ENCODE assay signal across 9 cellular contexts in genomic region chrX:129932792-129933321, GRCh38. TPM values are rescaled to one million over a fixed set of nuclear protein-coding genes. Genes with fewer than 3 reads are reported as not detected.
DNase-seq lines count a peak whose midpoint lies in the region; ATAC-seq, FAIRE-seq and TF ChIP-seq lines count a peak whose summit lies in the region.
"Had no signal": no experiment of that assay in that cellular context is flagged by ENCODE, and none has a peak within 500 bp of the region (broad histone marks: within the 10 kb centered on the region; RNA-seq: fewer than 3 reads in every experiment).

No MANE protein-coding gene starts in this region.

- H3K9me3 ChIP-seq in K562 (replicated peaks; ENCODE audit: control insufficient read depth, insufficient read depth, low read depth, low read length) (no peaks in the 10 kb centered on the region), HepG2 (ENCODE audit: low read length) (no peaks in the 10 kb centered on the region), thymus (ENCODE audit: control insufficient read depth) (no peaks in the 10 kb centered on the region)

- H3K9ac ChIP-seq in K562 (ENCODE audit: insufficient read depth in 1 of 2, low read depth in 2 of 2, low read length in 2 of 2) (peak overlapping the region; percentile 53 to 91), HepG2 (ENCODE audit: insufficient read depth, low read depth, low read length) (no peak overlapping the region)

- H3K4me2 ChIP-seq in K562 (ENCODE audit: insufficient read depth, low read length), result peak overlapping the region; percentile 63
- peak overlapping the region; percentile 57 for H3K4me2 ChIP-seq in HepG2 (ENCODE audit: low read depth, low read length)

- POLR2A ChIA-PET in K562 (lab: Yijun Ruan, JAX) (no interaction called here), HepG2 (lab: Yijun Ruan, JAX) (no interaction called here)

- H3K4me3 ChIP-seq in K562 (peak overlapping the region; percentile 49), HepG2 (replicated peaks in 1 of 3; ENCODE audit: insufficient read depth in 1 of 3, low read depth in 2 of 3, low read length in 3 of 3) (peak overlapping the region in 2 of 3 experiments; percentile 4 to 55; a peak in 3 of 6 replicates), thymus (ENCODE audit: low read length) (peak overlapping the region; percentile 65)

- intact Hi-C loops in K562 (cut with micrococcal nuclease), result loop anchor here (1.0 to 2.0 kb wide), 2 partner anchors 28 to 50 kb away; partner anchors contain the start of gene BCORL1
- intact Hi-C loops in HepG2 (cut with micrococcal nuclease; ENCODE audit: unreplicated experiment), result loop anchor here (1.0 to 5.0 kb wide), 2 partner anchors 49 to 95 kb away; partner anchors contain the start of gene BCORL1

- TF ChIP-seq RAD21 in K562 (CRISPR knock-in tag; conservative IDR thresholded peaks at IDR 0.05 in 1 of 2, IDR thresholded peaks at IDR 0.05 in 1 of 2) (0 out of 4 replicates have a peak, but pooled peaks of 1 of the 2 experiments have one; percentile 10), HepG2 (CRISPR knock-in tag; IDR thresholded peaks at IDR 0.05) (no peak)

- H3K27ac ChIP-seq in K562 (ENCODE audit: extremely low read depth, low read depth, low read length) (peak overlapping the region; percentile 78), HepG2 (ENCODE audit: extremely low read length, insufficient read depth, low read length) (no peak overlapping the region), thymus (ENCODE audit: low read depth) (no peak overlapping the region)

- FAIRE-seq in K562 (lab: Jason Lieb, UNC) (peak; percentile 37), HepG2 (lab: Jason Lieb, UNC) (no peak), H54 (lab: Jason Lieb, UNC) (no peak)
- FAIRE-seq: colon had no signal

- H3K36me3 ChIP-seq in K562 (ENCODE audit: control insufficient read depth, insufficient read depth, low read length) (peaks cover 21% of the 10 kb centered on the region), HepG2 (replicated peaks in 1 of 2; ENCODE audit: control insufficient read depth in 1 of 2, insufficient read depth in 2 of 2, low read length in 2 of 2) (no peaks in the 10 kb centered on the region), thymus (ENCODE audit: control insufficient read depth, insufficient read depth) (no peaks in the 10 kb centered on the region)

- no peaks in the 10 kb centered on the region for H3K79me2 ChIP-seq in K562 (ENCODE audit: control insufficient read depth, insufficient read depth, low read length)
- H3K79me2 ChIP-seq in HepG2 (ENCODE audit: insufficient read depth, low read length), result no peaks in the 10 kb centered on the region

- no peak for TF ChIP-seq EP300 in K562 (IDR thresholded peaks at IDR 0.05; ENCODE audit: low read length)
- no peak for TF ChIP-seq EP300 in HepG2 (IDR thresholded peaks at IDR 0.05; ENCODE audit: low read depth in 2 of 2, low read length in 2 of 2)
- no peak for TF ChIP-seq EP300 in HepG2 (CRISPR knock-in tag; IDR thresholded peaks at IDR 0.05; ENCODE audit: borderline replicate concordance)

- ATAC-seq in HG03521 (IDR thresholded peaks at IDR 0.05; ENCODE audit: unreplicated experiment), result peak; percentile 9
- ATAC-seq in K562, result peak; percentile 40
- ATAC-seq in HepG2, result peak; percentile 19
- ATAC-seq in GM19328 (IDR thresholded peaks at IDR 0.05; ENCODE audit: unreplicated experiment), result no peak

- in situ Hi-C loops in K562 (cut with MboI) (no loop called here), HepG2 (cut with HindIII; ENCODE audit: extremely low pct_ligation_motif_present, low pct_unique_long_range_greater_than_20kb) (no loop called here)

- H3K27me3 ChIP-seq in K562 (ENCODE audit: control insufficient read depth in 2 of 2, insufficient read depth in 2 of 2, low read length in 2 of 2), result no peaks in the 10 kb centered on the region
- H3K27me3 ChIP-seq in HepG2 (ENCODE audit: control insufficient read depth in 1 of 2, insufficient read depth in 2 of 2, low read length in 2 of 2), result peaks cover 0 to 9% of the 10 kb centered on the region in 2 experiments; a peak in 3 of 5 replicates
- H3K27me3 ChIP-seq in thymus (ENCODE audit: control insufficient read depth, insufficient read depth), result no peaks in the 10 kb centered on the region

- no peaks in the 10 kb centered on the region for H3K9me1 ChIP-seq in K562 (ENCODE audit: control insufficient read depth, insufficient read depth, low read length)

- peak overlapping the region; percentile 66 for H2AFZ ChIP-seq in K562 (ENCODE audit: low read depth, low read length)
- H2AFZ ChIP-seq in HepG2 (ENCODE audit: low read length), result no peak overlapping the region

- H3K4me1 ChIP-seq in K562 (replicated peaks in 1 of 2; ENCODE audit: control insufficient read depth in 2 of 2, insufficient read depth in 2 of 2, low read length in 2 of 2) (peaks cover 4 to 19% of the 10 kb centered on the region in 2 experiments; a peak in 3 of 5 replicates), HepG2 (ENCODE audit: insufficient read depth, low read length) (0 out of 2 replicates have a peak, but pooled peaks cover 5% of the 10 kb centered on the region), thymus (ENCODE audit: control insufficient read depth, insufficient read depth, low read length) (no peaks in the 10 kb centered on the region)

- no peak for TF ChIP-seq CTCF in K562 (IDR thresholded peaks at IDR 0.05 in 2 of 3, conservative IDR thresholded peaks at IDR 0.05 in 1 of 3; ENCODE audit: insufficient read depth in 2 of 3, low read depth in 1 of 3, low read length in 3 of 3)
- no peak for TF ChIP-seq CTCF in HepG2 (CRISPR knock-in tag; IDR thresholded peaks at IDR 0.05)

- CTCF ChIA-PET in K562 (lab: Yijun Ruan, JAX; ENCODE audit: low intra/inter-chr PET ratio) (interaction anchor here (0.6 kb wide), 1 partner anchor 193 kb away, joined by 6 read pairs; no protein-coding TSS in a partner anchor), HepG2 (lab: Yijun Ruan, JAX; ENCODE audit: low intra/inter-chr PET ratio, low total read pairs) (no interaction called here)

- WGBS in K562 (ENCODE audit: insufficient coverage, low coverage, missing lambda C conversion rate), result 12% methylated on average over 39 of the region's 50 CpGs
- WGBS in HepG2 (ENCODE audit: low lambda C conversion rate), result no CpG with 5 or more reads among the region's 50 CpGs
- 13% methylated on average over 50 of the region's 50 CpGs for whole genome bisulfite sequencing in thymus

- DNase-seq in activated CD8-positive, alpha-beta memory T cell treated with anti-CD3 and anti-CD28 coated beads, Interleukin-2, amount 50 U/mL, for 48 hours, result peak; percentile 52
- DNase-seq in activated CD8-positive, alpha-beta memory T cell treated with anti-CD3 and anti-CD28 coated beads for 24 hours, result no peak
- peak; percentile 60 to 77 (median 64) for DNase-seq in K562 (ENCODE audit: extremely low read depth in 1 of 4, low spot score in 3 of 4)
- DNase-seq in HepG2 (ENCODE audit: low spot score), result no peak
- DNase-seq in H54 (ENCODE audit: insufficient read length, low spot score), result no peak

- H4K20me1 ChIP-seq in K562 (replicated peaks; ENCODE audit: control insufficient read depth, insufficient read depth, low read length) (no peaks in the 10 kb centered on the region), HepG2 (ENCODE audit: insufficient read depth, low read length) (no peaks in the 10 kb centered on the region)

- no TSS peak for BruUV-seq in K562 (replicated peaks; lab: Mats Ljungman, UMichigan)
- BruUV-seq in HepG2 (replicated peaks; lab: Mats Ljungman, UMichigan), result no TSS peak

- TF ChIP-seq POLR2A in K562 (conservative IDR thresholded peaks at IDR 0.05) (0 out of 2 replicates have a peak, but pooled peaks have one; percentile 29), HepG2 (IDR thresholded peaks at IDR 0.05; ENCODE audit: insufficient read depth in 1 of 2, low read depth in 2 of 2, low read length in 2 of 2) (no peak), H54 (IDR thresholded peaks at IDR 0.05; ENCODE audit: low read depth, low read length) (no peak)

RNA-seq across cellular contexts. Expression of gene UTP14A, which starts 26.9 kb away (rescaled TPM):
- 24.6 and 45.1 TPM in 2 replicates for total RNA-seq in K562 (2011; cell fraction: chromatin; rRNA removed; ENCODE audit: low replicate concordance)
- 13.9 and 16.3 TPM in 2 replicates for total RNA-seq in K562 (2011; cell fraction: nucleolus; rRNA removed)
- total RNA-seq in K562 (2011; cell fraction: nucleoplasm; rRNA removed), result 23.8 and 26.2 TPM in 2 replicates
- total RNA-seq in K562 (2014; rRNA removed) (66.2 and 70.0 TPM in 2 replicates), K562 (2014; rRNA removed; fragmentation: Illumina TruSeq; extraction: Trizol) (82.0 and 87.9 TPM in 2 replicates), K562 (2015; rRNA removed; fragmentation: Illumina TruSeq; extraction: Trizol) (88.7 and 91.0 TPM in 2 replicates), K562 (2021) (54.6 and 56.2 TPM in 2 replicates), HepG2 (2016; rRNA removed; fragmentation: Illumina TruSeq; extraction: Trizol) (19.0 and 27.4 TPM in 2 replicates)
- polyA plus RNA-seq in K562 (2011; rRNA removed) (22.8 and 36.9 TPM in 2 replicates), K562 (2014; fragmentation: Illumina TruSeq; extraction: Trizol) (70.3 and 87.4 TPM in 2 replicates), K562 (2014; fragmentation: Nextera tagmentation; extraction: Ambion mirVana) (10 to 100 TPM; 30.5 to 59.9 TPM), K562 (2014; rRNA removed) (59.9 and 64.1 TPM in 2 replicates), HepG2 (2011; rRNA removed) (6.5 and 7.4 TPM in 2 replicates), thymus (14.5 TPM)
- 10.0 and 10.8 TPM in 2 replicates for polyA plus RNA-seq in K562 (2011; cell fraction: cytosol; rRNA removed)
- polyA plus RNA-seq in K562 (2011; cell fraction: nucleus; rRNA removed), result 17.4 and 18.0 TPM in 2 replicates
- 29.8 and 47.2 TPM in 2 replicates for polyA plus RNA-seq in K562 (2012)
- polyA minus RNA-seq in K562 (2011; rRNA and poly(A)+ RNA removed), result 42.6 and 49.3 TPM in 2 replicates
- 13.0 and 27.0 TPM in 2 replicates for polyA minus RNA-seq in K562 (2011; cell fraction: cytosol; rRNA and poly(A)+ RNA removed)
- 6.7 and 12.8 TPM in 2 replicates for polyA minus RNA-seq in K562 (2011; cell fraction: nucleus; rRNA and poly(A)+ RNA removed)
- total RNA-seq in HepG2 (2016; cell fraction: cytosol; rRNA removed; fragmentation: Illumina TruSeq; extraction: Trizol; ENCODE audit: low read depth), result 4.3 and 5.6 TPM in 2 replicates
- total RNA-seq in HepG2 (2016; cell fraction: insoluble cytoplasmic fraction; rRNA removed; fragmentation: Illumina TruSeq; extraction: Trizol), result 17.7 and 27.6 TPM in 2 replicates
- 8.7 and 10.1 TPM in 2 replicates for total RNA-seq in HepG2 (2016; cell fraction: membrane; rRNA removed; fragmentation: Illumina TruSeq; extraction: Trizol)
- total RNA-seq in HepG2 (2016; cell fraction: nucleus; rRNA removed; fragmentation: Illumina TruSeq; extraction: Trizol), result 12.9 and 14.4 TPM in 2 replicates
- 4.2 and 5.6 TPM in 2 replicates for polyA plus RNA-seq in HepG2 (2011; cell fraction: cytosol; rRNA removed)
- 4.1 and 4.8 TPM in 2 replicates for polyA plus RNA-seq in HepG2 (2011; cell fraction: nucleus; rRNA removed)
- 7.9 and 10.3 TPM in 2 replicates for polyA plus RNA-seq in HepG2 (2012)
- polyA plus RNA-seq in HepG2 (2016; cell fraction: cytosol; fragmentation: Illumina TruSeq; extraction: Trizol; ENCODE audit: low read depth), result 3.1 and 3.5 TPM in 2 replicates
- 29.5 and 29.7 TPM in 2 replicates for polyA plus RNA-seq in HepG2 (2016; cell fraction: insoluble cytoplasmic fraction; fragmentation: Illumina TruSeq; extraction: Trizol; ENCODE audit: low read depth)
- 5.1 and 6.8 TPM in 2 replicates for polyA plus RNA-seq in HepG2 (2016; cell fraction: membrane; fragmentation: Illumina TruSeq; extraction: Trizol; ENCODE audit: low read depth)
- polyA plus RNA-seq in HepG2 (2016; cell fraction: nucleus; fragmentation: Illumina TruSeq; extraction: Trizol; ENCODE audit: insufficient read depth, low read depth), result 18.6 and 20.7 TPM in 2 replicates
- 2.9 and 17.8 TPM in 2 replicates for polyA minus RNA-seq in HepG2 (2011; rRNA and poly(A)+ RNA removed; ENCODE audit: low replicate concordance)
- 5.4 and 5.9 TPM in 2 replicates for polyA minus RNA-seq in HepG2 (2011; cell fraction: cytosol; rRNA and poly(A)+ RNA removed)
- 7.0 and 9.8 TPM in 2 replicates for polyA minus RNA-seq in HepG2 (2011; cell fraction: nucleus; rRNA and poly(A)+ RNA removed)

RNA-seq across cellular contexts. Expression of gene BCORL1, which starts 49.6 kb away (rescaled TPM):
- total RNA-seq in K562 (2011; cell fraction: chromatin; rRNA removed; ENCODE audit: low replicate concordance), result 14.0 and 23.7 TPM in 2 replicates
- total RNA-seq in K562 (2011; cell fraction: nucleolus; rRNA removed), result 8.3 TPM in 2 replicates
- total RNA-seq in K562 (2011; cell fraction: nucleoplasm; rRNA removed), result 9.8 and 10.6 TPM in 2 replicates
- total RNA-seq in K562 (2014; rRNA removed) (3.3 and 4.5 TPM in 2 replicates), K562 (2014; rRNA removed; fragmentation: Illumina TruSeq; extraction: Trizol) (1.4 and 2.1 TPM in 2 replicates), K562 (2015; rRNA removed; fragmentation: Illumina TruSeq; extraction: Trizol) (2.1 and 3.3 TPM in 2 replicates), K562 (2021) (26.2 and 29.6 TPM in 2 replicates), HepG2 (2016; rRNA removed; fragmentation: Illumina TruSeq; extraction: Trizol) (1.4 and 4.1 TPM in 2 replicates)
- polyA plus RNA-seq in K562 (2011; rRNA removed) (1.0 and 1.7 TPM in 2 replicates), K562 (2014; fragmentation: Illumina TruSeq; extraction: Trizol) (16.2 and 18.2 TPM in 2 replicates), K562 (2014; fragmentation: Nextera tagmentation; extraction: Ambion mirVana) (under 1 TPM; 0.48 to 0.55 TPM), K562 (2014; rRNA removed) (4.3 and 5.0 TPM in 2 replicates), HepG2 (2011; rRNA removed) (0.67 and 0.71 TPM in 2 replicates), thymus (2.0 TPM)
- 1.1 and 1.2 TPM in 2 replicates for polyA plus RNA-seq in K562 (2011; cell fraction: cytosol; rRNA removed)
- 4.0 and 5.7 TPM in 2 replicates for polyA plus RNA-seq in K562 (2011; cell fraction: nucleus; rRNA removed)
- polyA plus RNA-seq in K562 (2012), result 9.5 and 11.9 TPM in 2 replicates
- 1.8 and 2.1 TPM in 2 replicates for polyA minus RNA-seq in K562 (2011; rRNA and poly(A)+ RNA removed)
- polyA minus RNA-seq in K562 (2011; cell fraction: cytosol; rRNA and poly(A)+ RNA removed), result 7.8 and 13.0 TPM in 2 replicates
- polyA minus RNA-seq in K562 (2011; cell fraction: nucleus; rRNA and poly(A)+ RNA removed), result 3.2 and 3.4 TPM in 2 replicates
- 1.1 and 1.2 TPM in 2 replicates for total RNA-seq in HepG2 (2016; cell fraction: cytosol; rRNA removed; fragmentation: Illumina TruSeq; extraction: Trizol; ENCODE audit: low read depth)
- 0.84 and 3.6 TPM in 2 replicates for total RNA-seq in HepG2 (2016; cell fraction: insoluble cytoplasmic fraction; rRNA removed; fragmentation: Illumina TruSeq; extraction: Trizol)
- 2.2 and 2.8 TPM in 2 replicates for total RNA-seq in HepG2 (2016; cell fraction: membrane; rRNA removed; fragmentation: Illumina TruSeq; extraction: Trizol)
- 3.0 and 4.6 TPM in 2 replicates for total RNA-seq in HepG2 (2016; cell fraction: nucleus; rRNA removed; fragmentation: Illumina TruSeq; extraction: Trizol)
- polyA plus RNA-seq in HepG2 (2011; cell fraction: cytosol; rRNA removed), result 0.45 and 0.51 TPM in 2 replicates
- polyA plus RNA-seq in HepG2 (2011; cell fraction: nucleus; rRNA removed), result 2.3 and 3.4 TPM in 2 replicates
- 4.1 and 4.2 TPM in 2 replicates for polyA plus RNA-seq in HepG2 (2012)
- 0.23 and 0.25 TPM in 2 replicates for polyA plus RNA-seq in HepG2 (2016; cell fraction: cytosol; fragmentation: Illumina TruSeq; extraction: Trizol; ENCODE audit: low read depth)
- polyA plus RNA-seq in HepG2 (2016; cell fraction: insoluble cytoplasmic fraction; fragmentation: Illumina TruSeq; extraction: Trizol; ENCODE audit: low read depth), result 3.5 and 5.3 TPM in 2 replicates
- polyA plus RNA-seq in HepG2 (2016; cell fraction: membrane; fragmentation: Illumina TruSeq; extraction: Trizol; ENCODE audit: low read depth), result 0.49 and 0.65 TPM in 2 replicates
- polyA plus RNA-seq in HepG2 (2016; cell fraction: nucleus; fragmentation: Illumina TruSeq; extraction: Trizol; ENCODE audit: insufficient read depth, low read depth), result 5.0 and 5.4 TPM in 2 replicates
- polyA minus RNA-seq in HepG2 (2011; rRNA and poly(A)+ RNA removed; ENCODE audit: low replicate concordance), result 1.6 and 3.1 TPM in 2 replicates
- 2.0 and 2.8 TPM in 2 replicates for polyA minus RNA-seq in HepG2 (2011; cell fraction: cytosol; rRNA and poly(A)+ RNA removed)
- 2.1 and 3.0 TPM in 2 replicates for polyA minus RNA-seq in HepG2 (2011; cell fraction: nucleus; rRNA and poly(A)+ RNA removed)

Comparison
In these comparisons a context has a peak if more than half of its experiments do, and no peak if none do; other contexts are left out.
1. DNase-seq: peak in activated CD8-positive, alpha-beta memory T cell treated with anti-CD3 and anti-CD28 coated beads, Interleukin-2, amount 50 U/mL, for 48 hours (single experiment) and K562 (4 of 4); none in activated CD8-positive, alpha-beta memory T cell treated with anti-CD3 and anti-CD28 coated beads for 24 hours (single experiment), HepG2 (single experiment) and H54 (single experiment).
2. Peak in every context shown above with its lines, with median percentiles within 50 percentile points of each other: H3K4me3 ChIP-seq.